ENCODE assay signal across 14 cellular contexts in the genomic region with DNA sequence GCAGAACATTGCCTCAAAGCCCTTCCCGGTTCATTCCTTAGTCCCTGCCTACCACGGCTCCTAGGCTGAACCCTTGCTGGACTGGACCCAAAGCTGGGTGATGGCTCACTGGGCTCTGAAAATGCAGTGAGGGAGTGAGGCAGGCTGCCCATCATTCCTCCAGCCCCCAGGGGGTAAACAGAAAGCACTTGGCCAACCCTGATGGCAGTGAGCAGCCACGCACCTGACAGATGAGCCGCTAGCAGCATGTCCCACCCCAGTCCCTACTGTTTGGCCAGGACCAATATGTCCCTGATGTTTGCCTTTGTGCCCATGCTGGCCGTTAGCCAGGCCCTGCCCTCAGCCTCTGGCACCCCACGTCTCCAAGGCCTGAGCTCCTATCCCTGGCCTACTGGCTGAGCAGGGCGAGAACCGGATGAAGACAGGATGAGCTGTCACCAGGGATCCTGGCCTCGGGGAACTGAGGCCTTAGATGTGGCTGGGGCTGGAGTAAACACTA. TPM values are rescaled to one million over a fixed set of nuclear protein-coding genes. Genes with fewer than 3 reads are reported as not detected.
A peak's percentile ranks its signal among the peaks of the same experiment; 100 is the strongest.
DNase-seq lines count a peak whose midpoint lies in the region; ATAC-seq and TF ChIP-seq lines count a peak whose summit lies in the region.
"Had no signal": no experiment of that assay in that cellular context is flagged by ENCODE, and none has a peak within 500 bp of the region (broad histone marks: within the 10 kb centered on the region; RNA-seq: fewer than 3 reads in every experiment).

No MANE protein-coding gene starts in this region.

- no peak for TF ChIP-seq CTCF in upper lobe of left lung (IDR thresholded peaks at IDR 0.05)

- no peaks in the 10 kb centered on the region for H3K36me3 Mint-ChIP-seq in stimulated activated memory B cell treated with anti-CD40 and anti-IgM and Interleukin-4, amounts not matched to agents 10 μg/mL and 1 μg/mL and 100 μg/mL, for 72 hours

- no peak for TF ChIP-seq EP300 in upper lobe of left lung (IDR thresholded peaks at IDR 0.05)

- no peak for ATAC-seq in stimulated activated memory B cell treated with anti-CD40 and anti-IgM and Interleukin-4, amounts not matched to agents 10 μg/mL and 1 μg/mL and 100 μg/mL, for 72 hours
- ATAC-seq in upper lobe of left lung (ENCODE audit: low FRiP score in 2 of 2) = no peak
- ATAC-seq: left lobe of liver had no signal

- intact Hi-C loops in cardiac septum (cut with DNase I) = no loop called here

- peak overlapping the region; percentile 44 for H3K27ac Mint-ChIP-seq in stimulated activated memory B cell treated with anti-CD40 and anti-IgM and Interleukin-4, amounts not matched to agents 10 μg/mL and 1 μg/mL and 100 μg/mL, for 72 hours

- no peaks in the 10 kb centered on the region for H3K9me3 ChIP-seq in upper lobe of left lung
- H3K9me3 ChIP-seq: SJSA1 had no signal

- H3K4me3 ChIP-seq in upper lobe of left lung = no peak overlapping the region
- H3K4me3 ChIP-seq: SJSA1 had no signal

- H3K4me3 Mint-ChIP-seq in stimulated activated memory B cell treated with anti-CD40 and anti-IgM and Interleukin-4, amounts not matched to agents 10 μg/mL and 1 μg/mL and 100 μg/mL, for 72 hours = no peak overlapping the region

- WGBS in upper lobe of left lung, 2 donors = 57 to 72% methylated on average over 9 of the region's 9 CpGs

- H3K4me1 Mint-ChIP-seq in stimulated activated memory B cell treated with anti-CD40 and anti-IgM and Interleukin-4, amounts not matched to agents 10 μg/mL and 1 μg/mL and 100 μg/mL, for 72 hours = peaks cover 25% of the 10 kb centered on the region

- TF ChIP-seq POLR2A in upper lobe of left lung (IDR thresholded peaks at IDR 0.05) = no peak

- H3K4me1 ChIP-seq in upper lobe of left lung = peaks cover 0 to 3% (median 0%) of the 10 kb centered on the region in 4 donors
- H3K4me1 ChIP-seq: parathyroid adenoma, SJSA1 had no signal

- H3K36me3 ChIP-seq in upper lobe of left lung = no peaks in the 10 kb centered on the region
- H3K36me3 ChIP-seq: SJSA1 had no signal

- H3K27me3 Mint-ChIP-seq in stimulated activated memory B cell treated with anti-CD40 and anti-IgM and Interleukin-4, amounts not matched to agents 10 μg/mL and 1 μg/mL and 100 μg/mL, for 72 hours = no peaks in the 10 kb centered on the region

- H3K9me3 Mint-ChIP-seq in stimulated activated memory B cell treated with anti-CD40 and anti-IgM and Interleukin-4, amounts not matched to agents 10 μg/mL and 1 μg/mL and 100 μg/mL, for 72 hours = no peaks in the 10 kb centered on the region

- no peak overlapping the region for H3K27ac ChIP-seq in upper lobe of left lung
- H3K27ac ChIP-seq: parathyroid adenoma, SJSA1 had no signal

- DNase-seq in NCI-H345 (lab: John Stamatoyannopoulos, UW) (peak; percentile 74), NCI-H345 treated with DMSO at 0.1 percent for 48 hours (lab: John Stamatoyannopoulos, UW; ENCODE audit: unreplicated experiment) (no peak), RPMI7951 (ENCODE audit: low read depth) (peak; percentile 93), cardiac septum (ENCODE audit: low spot score) (peak; percentile 47), H4 (ENCODE audit: low spot score) (no peak), NCI-H1930 (lab: John Stamatoyannopoulos, UW) (no peak), upper lobe of left lung (no peak)
- DNase-seq: activated CD4-positive, CD25-positive, alpha-beta regulatory T cell treated with anti-CD3 and anti-CD28 coated beads, Interleukin-2, amount 50 U/mL, for 72 hours; activated effector memory CD4-positive, alpha-beta T cell treated with anti-CD3 and anti-CD28 coated beads, Interleukin-2, amount 50 U/mL, for 16 hours; KBM-7 had no signal

- H3K27me3 ChIP-seq in upper lobe of left lung = no peaks in the 10 kb centered on the region
- H3K27me3 ChIP-seq: SJSA1 had no signal

RNA-seq across cellular contexts. Expression of a gene that starts 19.4 kb away (rescaled TPM):
- total RNA-seq in RPMI7951 (2014; rRNA removed; shearing (Covaris generic)) = 26.4 and 34.8 TPM in 2 replicates
- total RNA-seq in cardiac septum = 18.8 TPM
- total RNA-seq in H4 (2014; rRNA removed; shearing (Covaris generic)) = 16.3 and 18.8 TPM in 2 replicates
- total RNA-seq in upper lobe of left lung = 10 to 100 TPM in 5 of 6 donors, 1 to 10 TPM in 1; 9.2 to 23.5 (median 13.7) TPM

RNA-seq across cellular contexts. Expression of a gene that starts 21.7 kb away (rescaled TPM):
- total RNA-seq in RPMI7951 (2014; rRNA removed; shearing (Covaris generic)) = 24.4 and 27.9 TPM in 2 replicates
- total RNA-seq in cardiac septum (6.9 TPM), upper lobe of left lung (100 to 1,000 TPM in 5 of 6 donors, 10 to 100 TPM in 1; 95.6 to 179 (median 137) TPM)
- total RNA-seq in H4 (2014; rRNA removed; shearing (Covaris generic)) = 6.6 and 9.8 TPM in 2 replicates

Comparison
In these comparisons a context has a peak if more than half of its experiments do, and no peak if none do; other contexts are left out.
1. DNase-seq: peak in NCI-H345 (single experiment), RPMI7951 (single experiment) and cardiac septum (single experiment); none in NCI-H345 treated with DMSO at 0.1 percent for 48 hours (single experiment), H4 (single experiment), NCI-H1930 (0 of 2) and upper lobe of left lung (0 of 2).